In the genomic region with DNA sequence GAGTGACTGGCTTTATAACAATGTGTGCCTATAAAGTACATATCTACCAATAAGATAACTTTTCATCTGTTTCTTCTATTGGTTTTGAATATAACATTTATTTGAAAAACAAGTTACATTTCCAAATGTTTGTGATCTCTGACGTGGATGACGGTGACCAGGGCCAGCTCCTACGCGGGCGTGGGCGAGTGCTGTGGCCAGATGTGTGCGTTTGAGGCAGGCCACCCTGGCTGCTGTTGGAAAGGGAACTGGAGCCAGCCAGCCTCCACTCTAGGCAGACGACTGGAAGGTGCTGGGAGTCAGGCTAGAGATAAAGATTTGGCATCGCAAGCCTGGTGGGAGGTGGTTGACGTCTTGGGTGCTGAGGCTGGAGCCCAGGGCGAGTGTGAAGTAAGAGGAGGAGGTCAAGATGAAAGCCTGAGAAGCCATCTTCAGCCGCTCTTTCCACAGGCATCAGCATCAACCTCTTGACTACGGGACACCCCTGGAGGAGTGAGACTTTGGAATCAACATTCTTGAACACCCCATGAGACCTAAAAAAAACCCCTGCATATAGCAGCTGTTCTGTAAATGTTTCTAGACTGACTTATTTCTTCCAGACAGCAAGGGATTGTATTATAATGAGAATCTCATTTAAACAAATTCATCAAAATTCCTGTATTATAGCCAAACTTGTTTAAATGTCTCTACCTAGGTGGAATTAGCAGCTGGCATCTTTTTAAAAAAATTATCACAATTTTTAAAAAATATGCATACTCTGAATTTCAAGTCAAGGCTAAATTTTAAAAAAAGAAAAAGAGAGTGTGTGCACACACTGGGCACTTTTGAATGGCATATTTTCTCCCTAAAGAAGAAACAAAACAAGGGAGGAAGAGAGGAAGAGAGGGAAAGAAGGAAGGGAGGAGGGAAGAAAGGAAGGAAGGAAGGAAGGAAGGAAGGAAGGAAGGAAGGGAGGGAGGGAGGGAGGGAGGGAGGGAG, we compare ENCODE assay signal across 20 cellular contexts.
A peak's percentile ranks its signal among the peaks of the same experiment; 100 is the strongest.
DNase-seq lines count a peak whose midpoint lies in the region; ATAC-seq, FAIRE-seq and TF ChIP-seq lines count a peak whose summit lies in the region.
"Had no signal": no experiment of that assay in that cellular context is flagged by ENCODE, and none has a peak within 500 bp of the region (broad histone marks: within the 10 kb centered on the region; RNA-seq: fewer than 3 reads in every experiment).

No MANE protein-coding gene starts in this region.

- BruUV-seq in HepG2 (replicated peaks; lab: Mats Ljungman, UMichigan): no TSS peak

- ATAC-seq in HepG2: no peak
- no peak for ATAC-seq in right lobe of liver
- ATAC-seq in HG03442 (IDR thresholded peaks at IDR 0.05; ENCODE audit: unreplicated experiment): no peak
- ATAC-seq: stimulated activated naive CD8-positive, alpha-beta T cell treated with anti-CD3 and anti-CD28 coated beads, Interleukin-15, amount 100 ng/mL, for 72 hours had no signal

- H3K79me2 ChIP-seq in HepG2 (ENCODE audit: insufficient read depth, low read length) (no peaks in the 10 kb centered on the region), neural progenitor cell (ENCODE audit: low read depth) (no peaks in the 10 kb centered on the region)

- no peaks in the 10 kb centered on the region for H3F3A ChIP-seq in neural progenitor cell (ENCODE audit: low read depth)

- intact Hi-C loops in HepG2 (cut with micrococcal nuclease; ENCODE audit: unreplicated experiment) (no loop called here), right lobe of liver (cut with DNase I) (no loop called here), uterus (cut with DNase I; ENCODE audit: low total_unique reads) (no loop called here)

- DNase-seq in HepG2 (ENCODE audit: low spot score) (no peak), right lobe of liver (no peak), fibroblast of the aortic adventitia (ENCODE audit: low read depth) (peak; percentile 89), neural progenitor cell (ENCODE audit: low spot score) (no peak), uterus (peak; percentile 48 to 76), erythroblast (lab: John Stamatoyannopoulos, UW) (no peak), WERI-Rb-1 (no peak)
- DNase-seq: activated CD4-positive, CD25-positive, alpha-beta regulatory T cell treated with anti-CD3 and anti-CD28 coated beads, Interleukin-2, amount 50 U/mL, for 72 hours; DMS53; Karpas-422; NCI-H1105 treated with DMSO at 0.1 percent for 48 hours; occipital lobe; stimulated activated CD4-positive, alpha-beta T cell treated with anti-CD3 and anti-CD28 coated beads, Interleukin-15, amount 100 ng/mL, for 24 hours; stimulated activated naive CD8-positive, alpha-beta T cell treated with anti-CD3 and anti-CD28 coated beads, Interleukin-15, amount 100 ng/mL, for 72 hours had no signal

- no peak for TF ChIP-seq RAD21 in HepG2 (CRISPR knock-in tag; IDR thresholded peaks at IDR 0.05)

- peaks cover 2% of the 10 kb centered on the region for H3K4me1 Mint-ChIP-seq in neural progenitor cell
- H3K4me1 Mint-ChIP-seq: central memory CD8-positive, alpha-beta T cell; stimulated activated naive CD8-positive, alpha-beta T cell treated with anti-CD3 and anti-CD28 coated beads, Interleukin-15, amount 100 ng/mL, for 72 hours had no signal

- no peak for TF ChIP-seq CTCF in HepG2 (CRISPR knock-in tag; IDR thresholded peaks at IDR 0.05)
- TF ChIP-seq CTCF in right lobe of liver (IDR thresholded peaks at IDR 0.05): no peak
- TF ChIP-seq CTCF in fibroblast of the aortic adventitia (IDR thresholded peaks at IDR 0.05; ENCODE audit: insufficient read depth, low read length): no peak
- no peak for TF ChIP-seq CTCF in neural progenitor cell (IDR thresholded peaks at IDR 0.05)
- TF ChIP-seq CTCF in uterus (IDR thresholded peaks at IDR 0.05): no peak
- no peak for TF ChIP-seq CTCF in WERI-Rb-1 (IDR thresholded peaks at IDR 0.05; ENCODE audit: low read depth, low read length)

- in situ Hi-C loops in HepG2 (cut with HindIII; ENCODE audit: extremely low pct_ligation_motif_present, low pct_unique_long_range_greater_than_20kb): no loop called here

- H3K9me3 Mint-ChIP-seq in neural progenitor cell: no peaks in the 10 kb centered on the region
- H3K9me3 Mint-ChIP-seq: central memory CD8-positive, alpha-beta T cell; stimulated activated naive CD8-positive, alpha-beta T cell treated with anti-CD3 and anti-CD28 coated beads, Interleukin-15, amount 100 ng/mL, for 72 hours; T-helper 1 cell treated with Interleukin-12 subunit alpha and Interleukin-12 subunit beta and Interleukin-4 antibody, amounts not matched to agents 30 μg/mL and 1 μg/mL, for 36 hours had no signal

- no peak for TF ChIP-seq EP300 in HepG2 (IDR thresholded peaks at IDR 0.05; ENCODE audit: low read depth in 2 of 2, low read length in 2 of 2)
- TF ChIP-seq EP300 in HepG2 (CRISPR knock-in tag; IDR thresholded peaks at IDR 0.05; ENCODE audit: borderline replicate concordance): no peak

- H3K36me3 ChIP-seq in HepG2 (replicated peaks in 1 of 2; ENCODE audit: control insufficient read depth in 1 of 2, insufficient read depth in 2 of 2, low read length in 2 of 2) (no peaks in the 10 kb centered on the region), right lobe of liver (no peaks in the 10 kb centered on the region), neural progenitor cell (no peaks in the 10 kb centered on the region), uterus (no peaks in the 10 kb centered on the region), WERI-Rb-1 (no peaks in the 10 kb centered on the region)

- H4K20me1 ChIP-seq in HepG2 (ENCODE audit: insufficient read depth, low read length): no peaks in the 10 kb centered on the region
- no peaks in the 10 kb centered on the region for H4K20me1 ChIP-seq in neural progenitor cell (ENCODE audit: low read depth)

- H3K9me3 ChIP-seq in HepG2 (ENCODE audit: low read length): no peaks in the 10 kb centered on the region
- H3K9me3 ChIP-seq in right lobe of liver: no peaks in the 10 kb centered on the region
- H3K9me3 ChIP-seq in neural progenitor cell (ENCODE audit: low read depth): no peaks in the 10 kb centered on the region
- H3K9me3 ChIP-seq in uterus: no peaks in the 10 kb centered on the region
- no peaks in the 10 kb centered on the region for H3K9me3 ChIP-seq in WERI-Rb-1 (ENCODE audit: severe bottlenecking)

- no peaks in the 10 kb centered on the region for H3K36me3 Mint-ChIP-seq in neural progenitor cell

- CTCF ChIA-PET in HepG2 (lab: Yijun Ruan, JAX; ENCODE audit: low intra/inter-chr PET ratio, low total read pairs): no interaction called here

- H3K9ac ChIP-seq in HepG2 (ENCODE audit: insufficient read depth, low read depth, low read length): no peak overlapping the region
- no peak overlapping the region for H3K9ac ChIP-seq in neural progenitor cell

- peak overlapping the region; percentile 28 for H3K27ac Mint-ChIP-seq in neural progenitor cell
- H3K27ac Mint-ChIP-seq: T-helper 1 cell treated with Interleukin-12 subunit alpha and Interleukin-12 subunit beta and Interleukin-4 antibody, amounts not matched to agents 30 μg/mL and 1 μg/mL, for 36 hours had no signal

- H3K4me2 ChIP-seq in HepG2 (ENCODE audit: low read depth, low read length) (no peak overlapping the region), neural progenitor cell (no peak overlapping the region)

- FAIRE-seq in HepG2 (lab: Jason Lieb, UNC): no peak
- FAIRE-seq: A204.1 had no signal

- H3K4me1 ChIP-seq in HepG2 (ENCODE audit: insufficient read depth, low read length): peaks cover 33% of the 10 kb centered on the region
- H3K4me1 ChIP-seq in right lobe of liver: no peaks in the 10 kb centered on the region
- H3K4me1 ChIP-seq in neural progenitor cell: no peaks in the 10 kb centered on the region
- no peaks in the 10 kb centered on the region for H3K4me1 ChIP-seq in uterus

- no peak overlapping the region for H3K4me3 Mint-ChIP-seq in neural progenitor cell
- H3K4me3 Mint-ChIP-seq: central memory CD8-positive, alpha-beta T cell; stimulated activated naive CD8-positive, alpha-beta T cell treated with anti-CD3 and anti-CD28 coated beads, Interleukin-15, amount 100 ng/mL, for 72 hours; T-helper 1 cell treated with Interleukin-12 subunit alpha and Interleukin-12 subunit beta and Interleukin-4 antibody, amounts not matched to agents 30 μg/mL and 1 μg/mL, for 36 hours had no signal

- no peak overlapping the region for H2AFZ ChIP-seq in HepG2 (ENCODE audit: low read length)
- no peak overlapping the region for H2AFZ ChIP-seq in neural progenitor cell (replicated peaks)

- no peak for TF ChIP-seq POLR2A in HepG2 (IDR thresholded peaks at IDR 0.05; ENCODE audit: insufficient read depth in 1 of 2, low read depth in 2 of 2, low read length in 2 of 2)
- TF ChIP-seq POLR2A in right lobe of liver (IDR thresholded peaks at IDR 0.05): no peak
- TF ChIP-seq POLR2A in uterus (IDR thresholded peaks at IDR 0.05): peak in 1 of 2 donors; percentile 9
- TF ChIP-seq POLR2A in erythroblast (IDR thresholded peaks at IDR 0.05; ENCODE audit: low read length): no peak

- peaks cover 5% of the 10 kb centered on the region for H3K27me3 Mint-ChIP-seq in neural progenitor cell (ENCODE audit: insufficient read depth, low read depth)

- H3K27ac ChIP-seq in HepG2 (ENCODE audit: extremely low read length, insufficient read depth, low read length) (no peak overlapping the region), right lobe of liver (no peak overlapping the region), neural progenitor cell (no peak overlapping the region), uterus (peak overlapping the region; percentile 71 to 78), WERI-Rb-1 (no peak overlapping the region)
- H3K27ac ChIP-seq: C4-2B had no signal

- H3K4me3 ChIP-seq in HepG2 (replicated peaks in 1 of 3; ENCODE audit: insufficient read depth in 1 of 3, low read depth in 2 of 3, low read length in 3 of 3) (no peak overlapping the region), right lobe of liver (no peak overlapping the region), fibroblast of the aortic adventitia (ENCODE audit: low read depth, low read length) (no peak overlapping the region), neural progenitor cell (no peak overlapping the region), uterus (no peak overlapping the region), WERI-Rb-1 (ENCODE audit: low read depth, low read length) (no peak overlapping the region)

- 84% methylated on average over 12 of the region's 13 CpGs for WGBS in HepG2 (ENCODE audit: low lambda C conversion rate)
- 54% methylated on average over 12 of the region's 13 CpGs for WGBS in right lobe of liver (ENCODE audit: insufficient coverage, low coverage, low lambda C conversion rate, missing lambda C conversion rate)

- POLR2A ChIA-PET in HepG2 (lab: Yijun Ruan, JAX): no interaction called here

- H3K27me3 ChIP-seq in HepG2 (ENCODE audit: control insufficient read depth in 1 of 2, insufficient read depth in 2 of 2, low read length in 2 of 2) (no peaks in the 10 kb centered on the region), right lobe of liver (no peaks in the 10 kb centered on the region), neural progenitor cell (no peaks in the 10 kb centered on the region), uterus (no peaks in the 10 kb centered on the region), WERI-Rb-1 (ENCODE audit: insufficient read depth, low read depth, severe bottlenecking) (no peaks in the 10 kb centered on the region)
- H3K27me3 ChIP-seq: foreskin keratinocyte had no signal

Comparison
In these comparisons a context has a peak if more than half of its experiments do, and no peak if none do; other contexts are left out.
1. DNase-seq: peak in fibroblast of the aortic adventitia (single experiment) and uterus (2 of 2); none in HepG2 (single experiment), right lobe of liver (0 of 3), neural progenitor cell (single experiment), erythroblast (0 of 2) and WERI-Rb-1 (single experiment).
2. H3K27ac ChIP-seq: peak in uterus (2 of 2); none in HepG2 (single experiment), right lobe of liver (0 of 3), neural progenitor cell (single experiment) and WERI-Rb-1 (single experiment).